Comparison of ENCODE assay signal across 8 cellular contexts in the genomic region with DNA sequence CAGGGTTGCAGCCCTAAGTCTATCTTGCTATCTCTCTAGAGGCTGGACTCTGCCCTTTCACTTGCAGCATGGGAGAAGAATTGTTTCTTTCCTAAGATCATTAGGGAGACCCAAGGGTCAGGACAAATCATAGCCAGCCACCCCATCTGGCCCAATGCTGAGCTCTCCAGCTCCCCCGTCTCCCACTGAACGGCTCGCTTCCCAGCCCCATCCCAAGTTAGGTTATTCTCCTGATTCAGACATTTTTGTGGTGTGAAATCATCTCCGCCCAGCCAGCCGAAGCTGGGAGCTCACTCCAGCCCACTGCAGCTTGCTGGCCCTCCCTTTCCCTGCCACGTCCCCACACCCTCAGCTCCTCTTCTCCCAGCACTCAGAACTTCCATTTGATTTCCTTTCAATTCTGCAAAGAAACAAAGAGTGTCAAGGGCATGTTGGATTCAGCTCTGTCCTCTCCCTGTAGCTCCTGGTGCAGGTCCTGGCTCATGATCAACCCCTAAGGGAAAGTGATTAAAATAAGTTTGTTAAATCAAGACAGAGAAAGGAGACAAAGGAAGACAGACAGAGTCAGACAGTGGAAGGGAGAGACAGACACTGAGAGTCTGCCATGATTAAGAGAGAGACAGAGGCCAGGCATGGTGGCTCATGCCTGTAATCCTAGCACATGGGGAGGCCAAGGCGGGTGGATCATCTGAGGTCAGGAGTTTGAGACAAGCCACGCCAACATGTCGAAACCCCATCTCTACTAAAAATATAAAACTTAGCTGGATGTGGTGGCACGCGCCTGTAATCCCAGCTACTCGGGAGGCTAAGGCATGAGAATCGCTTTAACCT. TPM values are rescaled to one million over a fixed set of nuclear protein-coding genes. Genes with fewer than 3 reads are reported as not detected.
DNase-seq lines count a peak whose midpoint lies in the region; ATAC-seq, FAIRE-seq and TF ChIP-seq lines count a peak whose summit lies in the region.

No MANE protein-coding gene starts in this region.

- H2BK120ac ChIP-seq in H1 (replicated peaks; ENCODE audit: low read depth, low read length) = no peak overlapping the region

- H3K9me3 ChIP-seq in H1 (ENCODE audit: insufficient read depth in 2 of 2, low read depth in 1 of 2, low read length in 1 of 2) = no peaks in the 10 kb centered on the region

- TF ChIP-seq EP300 in Ishikawa (IDR thresholded peaks at IDR 0.05; ENCODE audit: borderline replicate concordance) (peak; percentile 45; the same call in 1 of the 2 replicates), H1 (IDR thresholded peaks at IDR 0.05; ENCODE audit: borderline replicate concordance in 1 of 2, low read depth in 2 of 2, low read length in 2 of 2) (no peak)

- no peaks in the 10 kb centered on the region for H3K23me2 ChIP-seq in H1 (ENCODE audit: low read depth, low read length)

- no peak for FAIRE-seq in H1 (lab: Jason Lieb, UNC)

- no peak overlapping the region for H3K27ac ChIP-seq in H1 (ENCODE audit: low read depth, low read length)

- H3K23ac ChIP-seq in H1 (ENCODE audit: insufficient read length) = no peak overlapping the region

- H2BK20ac ChIP-seq in H1 (ENCODE audit: low read length) = peak overlapping the region; percentile 82; the same call in 1 of the 2 replicates

- H4K5ac ChIP-seq in H1 (ENCODE audit: insufficient read length, low read depth, low read length) = no peak overlapping the region

- no peak overlapping the region for H3K56ac ChIP-seq in H1 (replicated peaks; ENCODE audit: insufficient read length, low read depth, low read length)

- H2AK5ac ChIP-seq in H1 (ENCODE audit: low read depth, low read length) = no peak overlapping the region

- H2AFZ ChIP-seq in H1 (ENCODE audit: low read length) = peak overlapping the region; percentile 86; the same call in 1 of the 2 replicates

- H3K4ac ChIP-seq in H1 (replicated peaks; ENCODE audit: insufficient read length, low read depth, low read length) = no peak overlapping the region

- CTCF ChIA-PET in H1 (lab: Charles Lee; ENCODE audit: partially characterized antibody) = interaction anchor here (1.0 to 7.9 kb wide), 9 partner anchors 8 to 53 kb away, joined by 3 to 53 read pairs (median 7); a partner anchor contains a TSS

- no peak for TF ChIP-seq CTCF in H1 (IDR thresholded peaks at IDR 0.05; ENCODE audit: control extremely low read depth in 1 of 3, insufficient read depth in 1 of 3, low read depth in 1 of 3, low read length in 3 of 3)

- H3K27me3 ChIP-seq in H1 (replicated peaks in 1 of 4; ENCODE audit: control insufficient read depth in 3 of 4, extremely low read depth in 1 of 4, insufficient read depth in 3 of 4, low read length in 3 of 4) = no peaks in the 10 kb centered on the region

- 0 out of 2 replicates have a peak overlapping the region, but pooled peaks have one; percentile 7 for H2BK5ac ChIP-seq in H1 (ENCODE audit: low read depth, low read length)

- WGBS in H1 (ENCODE audit: extremely low coverage in 1 of 2, insufficient coverage in 1 of 2, insufficient read length in 1 of 2, insufficient replicate concordance in 2 of 2, low coverage in 1 of 2, low lambda C conversion rate in 2 of 2, missing lambda C conversion rate in 1 of 2), 2 experiments = 81% methylated on average over 13 of the region's 13 CpGs; no CpG with 5 or more reads in 1 of the 2 experiments

- H3K36me3 ChIP-seq in H1 (ENCODE audit: control insufficient read depth in 2 of 4, insufficient read depth in 4 of 4, low read length in 3 of 4) = no peaks in the 10 kb centered on the region

- TF ChIP-seq POLR2A in H1 (IDR thresholded peaks at IDR 0.05; ENCODE audit: control extremely low read depth in 1 of 2, low read depth in 2 of 2, low read length in 2 of 2) = no peak

- no peak overlapping the region for H3K4me2 ChIP-seq in H1 (ENCODE audit: insufficient read depth in 1 of 2, low read depth in 2 of 2, low read length in 2 of 2)

- no peak overlapping the region for H3K14ac ChIP-seq in H1 (ENCODE audit: insufficient read length)

- POLR2A ChIA-PET in H1 (lab: Charles Lee; ENCODE audit: partially characterized antibody) = interaction anchor here (0.8 to 1.7 kb wide), 5 partner anchors 9 to 40 kb away, joined by 3 to 4 read pairs (median 3); no protein-coding TSS in a partner anchor

- no peak overlapping the region; the same call in 1 of the 2 replicates for H3K18ac ChIP-seq in H1 (ENCODE audit: extremely low read depth, low read length)

- peak overlapping the region; percentile 6; the same call in 1 of the 2 replicates for H2BK12ac ChIP-seq in H1 (ENCODE audit: low read depth, low read length)

- no peak overlapping the region for H3K4me3 ChIP-seq in H1 (ENCODE audit: extremely low read depth in 1 of 4, insufficient read depth in 2 of 4, low read depth in 3 of 4, low read length in 4 of 4)

- no peaks in the 10 kb centered on the region for H3K79me2 ChIP-seq in H1 (ENCODE audit: control insufficient read depth in 1 of 2, insufficient read depth in 2 of 2, low read length in 2 of 2)

- TF ChIP-seq RAD21 in Ishikawa (IDR thresholded peaks at IDR 0.05; ENCODE audit: low read depth) (0 out of 2 replicates have a peak, but pooled peaks have one; percentile 1), H1 (IDR thresholded peaks at IDR 0.05 in 1 of 2, conservative IDR thresholded peaks at IDR 0.05 in 1 of 2; ENCODE audit: low read depth in 2 of 2, low read length in 2 of 2) (no peak)

- H4K8ac ChIP-seq in H1 (ENCODE audit: extremely low read depth, insufficient read depth, low read length) = no peak overlapping the region

- H2BK15ac ChIP-seq in H1 (ENCODE audit: low read length) = no peak overlapping the region

- no peak overlapping the region for H3K9ac ChIP-seq in H1 (replicated peaks in 1 of 4; ENCODE audit: extremely low read depth in 1 of 4, low read depth in 3 of 4, low read length in 3 of 4)

- peaks cover 3 to 14% (median 6%) of the 10 kb centered on the region in 4 experiments for H3K4me1 ChIP-seq in H1 (replicated peaks in 1 of 4; ENCODE audit: control insufficient read depth in 3 of 4, insufficient read depth in 4 of 4, low read length in 3 of 4)

- no peaks in the 10 kb centered on the region for H3K79me1 ChIP-seq in H1 (ENCODE audit: low read depth, low read length)

- H4K91ac ChIP-seq in H1 (replicated peaks; ENCODE audit: insufficient read length, low read length) = peak overlapping the region; percentile 11

- DNase-seq in H1 (ENCODE audit: low read depth in 1 of 2, low spot score in 2 of 2) (no peak), medulla oblongata (ENCODE audit: extremely low spot score) (peak; percentile 50), ureter (ENCODE audit: low spot score) (peak; percentile 75), mesenteric fat pad (ENCODE audit: low spot score) (no peak), DMS79 (lab: John Stamatoyannopoulos, UW) (no peak)
- DNase-seq in activated naive CD4-positive, alpha-beta T cell treated with anti-CD3 and anti-CD28 coated beads, Interleukin-2, amount 50 U/mL, for 16 hours = no peak

- ATAC-seq in GM18867 (IDR thresholded peaks at IDR 0.05; ENCODE audit: unreplicated experiment) = no peak

- no peaks in the 10 kb centered on the region for H4K20me1 ChIP-seq in H1 (replicated peaks in 1 of 2; ENCODE audit: control insufficient read depth in 1 of 2, insufficient read depth in 2 of 2, low read length in 2 of 2)

TF ChIP-seq in Ishikawa, 13 proteins besides CTCF, POLR2A, EP300 and RAD21 (continues in another document):
- no peak for TF ChIP-seq EGR1 (IDR thresholded peaks at IDR 0.05)
- TF ChIP-seq, protein P1, sequence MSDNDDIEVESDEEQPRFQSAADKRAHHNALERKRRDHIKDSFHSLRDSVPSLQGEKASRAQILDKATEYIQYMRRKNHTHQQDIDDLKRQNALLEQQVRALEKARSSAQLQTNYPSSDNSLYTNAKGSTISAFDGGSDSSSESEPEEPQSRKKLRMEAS (IDR thresholded peaks at IDR 0.05) = no peak
- no peak for TF ChIP-seq TAF1 (IDR thresholded peaks at IDR 0.05; ENCODE audit: low read depth)
- no peak for TF ChIP-seq CEBPB (IDR thresholded peaks at IDR 0.05)
- TF ChIP-seq CREB1 (IDR thresholded peaks at IDR 0.05; ENCODE audit: low read depth) = no peak
- 0 out of 2 replicates have a peak, but pooled peaks have one; percentile 16 for TF ChIP-seq TCF12 (IDR thresholded peaks at IDR 0.05; ENCODE audit: low read depth)
- TF ChIP-seq ZBTB7A (IDR thresholded peaks at IDR 0.05; ENCODE audit: low read depth) = 0 out of 2 replicates have a peak, but pooled peaks have one; percentile 28

TF ChIP-seq in H1, 55 proteins besides CTCF, POLR2A, EP300 and RAD21 (continues in another document):
- TF ChIP-seq POU5F1 (IDR thresholded peaks at IDR 0.05; ENCODE audit: low read depth, low read length) = no peak
- TF ChIP-seq TAF7 (optimal IDR thresholded peaks at IDR 0.05; ENCODE audit: borderline replicate concordance, low read depth, low read length) = no peak
- no peak for TF ChIP-seq JUND (IDR thresholded peaks at IDR 0.05; ENCODE audit: low read length)
- TF ChIP-seq FOSL1 (IDR thresholded peaks at IDR 0.05; ENCODE audit: insufficient read depth, low read depth, low read length) = no peak
- no peak for TF ChIP-seq RFX5 (IDR thresholded peaks at IDR 0.05; ENCODE audit: borderline replicate concordance, low read depth, low read length)

RNA-seq across cellular contexts. Expression of a gene that starts 12.6 kb away (rescaled TPM):
- 438 and 452 TPM in 2 replicates for total RNA-seq in H1 (2021; fragmentation: NEBNext Ultra II Directional; extraction: Animal tissue kit (Norgen Biotek cat#: 25700))
- polyA plus RNA-seq in H1 (2011; rRNA removed) = 375 and 434 TPM in 2 replicates
- polyA plus RNA-seq in H1 (2011; cell fraction: cytosol; rRNA removed) = 385 TPM
- 501 TPM for polyA plus RNA-seq in H1 (2011; cell fraction: nucleus; rRNA removed)
- 385 to 537 TPM (median 495 TPM) in 4 replicates for polyA plus RNA-seq in H1 (2012, experiment 1 of 2)
- 164 TPM for polyA plus RNA-seq in H1 (2012, experiment 2 of 2)
- 450 TPM for polyA plus RNA-seq in H1 (2013, experiment 1 of 2)
- polyA plus RNA-seq in H1 (2013, experiment 2 of 2) = 478 TPM
- polyA minus RNA-seq in H1 (2011; rRNA and poly(A)+ RNA removed) = 271 and 297 TPM in 2 replicates
- polyA minus RNA-seq in H1 (2011; cell fraction: cytosol; rRNA and poly(A)+ RNA removed) = 203 TPM
- polyA minus RNA-seq in H1 (2011; cell fraction: nucleus; rRNA and poly(A)+ RNA removed) = 95.3 TPM
- total RNA-seq in ureter (483 TPM), mesenteric fat pad (1,881 TPM)

RNA-seq across cellular contexts. Expression of a gene that starts 59.1 kb away (rescaled TPM):
- total RNA-seq in H1 (2021; fragmentation: NEBNext Ultra II Directional; extraction: Animal tissue kit (Norgen Biotek cat#: 25700)) = 77.9 and 79.9 TPM in 2 replicates
- polyA plus RNA-seq in H1 (2011; rRNA removed) = 232 and 249 TPM in 2 replicates
- polyA plus RNA-seq in H1 (2011; cell fraction: cytosol; rRNA removed) = 197 TPM
- 95.2 TPM for polyA plus RNA-seq in H1 (2011; cell fraction: nucleus; rRNA removed)
- polyA plus RNA-seq in H1 (2012, experiment 1 of 2) = 110 to 175 TPM (median 169 TPM) in 4 replicates
- polyA plus RNA-seq in H1 (2012, experiment 2 of 2) = 332 TPM
- polyA plus RNA-seq in H1 (2013, experiment 1 of 2) = 137 TPM
- 153 TPM for polyA plus RNA-seq in H1 (2013, experiment 2 of 2)
- polyA minus RNA-seq in H1 (2011; rRNA and poly(A)+ RNA removed) = 68.1 and 82.4 TPM in 2 replicates
- polyA minus RNA-seq in H1 (2011; cell fraction: cytosol; rRNA and poly(A)+ RNA removed) = 33.2 TPM
- polyA minus RNA-seq in H1 (2011; cell fraction: nucleus; rRNA and poly(A)+ RNA removed) = 40.2 TPM
- 88.6 TPM for total RNA-seq in ureter
- total RNA-seq in mesenteric fat pad = 99.2 TPM

Comparison
In these comparisons a context has a peak if more than half of its experiments do, and no peak if none do; other contexts are left out.
1. DNase-seq: peak in medulla oblongata (single experiment) and ureter (single experiment); none in H1 (0 of 2), activated naive CD4-positive, alpha-beta T cell treated with anti-CD3 and anti-CD28 coated beads, Interleukin-2, amount 50 U/mL, for 16 hours (single experiment), mesenteric fat pad (single experiment) and DMS79 (single experiment).